1 cellular context compared by ENCODE assay signal in the genomic region with DNA sequence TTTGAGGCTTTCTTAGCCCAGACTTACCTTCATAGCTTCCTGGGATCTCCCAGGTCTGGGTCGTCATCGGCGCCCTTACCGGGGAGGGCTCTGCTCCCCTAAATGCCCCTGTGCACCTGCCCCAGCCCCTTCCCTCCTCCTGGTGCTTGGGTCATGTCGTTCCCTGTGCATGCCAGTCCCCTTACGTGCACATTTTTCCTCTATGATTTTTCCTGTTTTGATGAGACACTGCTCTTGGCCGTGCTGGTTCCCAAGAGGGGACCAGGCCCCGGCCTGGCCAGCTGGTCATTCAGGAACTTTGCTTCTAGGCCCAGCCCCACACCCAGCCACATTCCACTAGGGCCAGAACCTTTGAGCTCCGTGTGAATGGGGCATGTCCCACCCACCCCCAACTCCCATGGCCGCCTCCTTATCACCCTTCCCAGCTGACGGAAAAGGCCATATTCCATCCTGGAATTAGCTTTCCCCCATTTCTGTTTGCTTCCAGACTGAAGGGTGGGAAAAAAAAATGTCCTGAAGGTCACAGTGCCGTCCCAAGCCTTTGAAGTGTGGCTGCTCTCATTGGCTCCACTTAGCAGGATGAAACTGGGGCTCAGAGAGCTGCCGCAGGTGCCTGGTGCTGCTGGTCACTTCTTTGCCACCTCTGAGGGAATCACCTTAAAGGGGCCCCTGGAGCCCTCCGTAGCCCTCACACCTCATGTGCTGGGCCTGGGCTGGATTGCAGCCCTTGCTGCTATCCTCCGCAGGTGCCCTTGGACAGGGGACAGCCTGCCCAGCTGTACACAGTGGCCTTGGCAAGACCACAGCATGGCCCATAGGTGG.
TF ChIP-seq lines count a peak whose summit lies in the region.

No MANE protein-coding gene starts in this region.

TF ChIP-seq in HepG2, 621 proteins besides CTCF, POLR2A, EP300 and RAD21 (continued from another document and continues in another):
- TF ChIP-seq, protein P1, sequence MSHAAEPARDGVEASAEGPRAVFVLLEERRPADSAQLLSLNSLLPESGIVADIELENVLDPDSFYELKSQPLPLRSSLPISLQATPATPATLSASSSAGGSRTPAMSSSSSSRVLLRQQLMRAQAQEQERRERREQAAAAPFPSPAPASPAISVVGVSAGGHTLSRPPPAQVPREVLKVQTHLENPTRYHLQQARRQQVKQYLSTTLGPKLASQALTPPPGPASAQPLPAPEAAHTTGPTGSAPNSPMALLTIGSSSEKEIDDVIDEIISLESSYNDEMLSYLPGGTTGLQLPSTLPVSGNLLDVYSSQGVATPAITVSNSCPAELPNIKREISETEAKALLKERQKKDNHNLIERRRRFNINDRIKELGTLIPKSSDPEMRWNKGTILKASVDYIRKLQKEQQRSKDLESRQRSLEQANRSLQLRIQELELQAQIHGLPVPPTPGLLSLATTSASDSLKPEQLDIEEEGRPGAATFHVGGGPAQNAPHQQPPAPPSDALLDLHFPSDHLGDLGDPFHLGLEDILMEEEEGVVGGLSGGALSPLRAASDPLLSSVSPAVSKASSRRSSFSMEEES (CRISPR knock-in tag; IDR thresholded peaks at IDR 0.05), result peak; percentile 40
- no peak for TF ChIP-seq FIP1L1 (IDR thresholded peaks at IDR 0.05; ENCODE audit: borderline replicate concordance, insufficient read depth, low read depth, low read length)
- TF ChIP-seq MED1 (CRISPR knock-in tag; IDR thresholded peaks at IDR 0.05), result peak; percentile 89
- peak; percentile 58; the same call in 1 of the 2 replicates for TF ChIP-seq ZNF564 (CRISPR knock-in tag; IDR thresholded peaks at IDR 0.05)
- TF ChIP-seq ZMYM4 (CRISPR knock-in tag; IDR thresholded peaks at IDR 0.05), result no peak; the same call in 1 of the 2 replicates
- TF ChIP-seq ADNP (CRISPR knock-in tag; IDR thresholded peaks at IDR 0.05), result no peak
- TF ChIP-seq ZFP41 (CRISPR knock-in tag; IDR thresholded peaks at IDR 0.05; ENCODE audit: borderline replicate concordance), result no peak
- TF ChIP-seq SKIL (CRISPR knock-in tag; IDR thresholded peaks at IDR 0.05; ENCODE audit: borderline replicate concordance), result peak; percentile 94
- TF ChIP-seq ZNF563 (CRISPR knock-in tag; IDR thresholded peaks at IDR 0.05), result no peak
- no peak for TF ChIP-seq PHB2 (IDR thresholded peaks at IDR 0.05; ENCODE audit: partially characterized antibody)
- no peak for TF ChIP-seq MATR3 (CRISPR knock-in tag; IDR thresholded peaks at IDR 0.05)
- no peak for TF ChIP-seq ZFAT (CRISPR knock-in tag; conservative IDR thresholded peaks at IDR 0.05)
- TF ChIP-seq ZNF720 (CRISPR knock-in tag; IDR thresholded peaks at IDR 0.05), result no peak
- TF ChIP-seq CBX5 (CRISPR knock-in tag; IDR thresholded peaks at IDR 0.05; ENCODE audit: borderline replicate concordance), result no peak; the same call in 1 of the 2 replicates
- peak; percentile 33; the same call in 1 of the 2 replicates for TF ChIP-seq FOSL1 (CRISPR knock-in tag; IDR thresholded peaks at IDR 0.05; ENCODE audit: borderline replicate concordance)
- peak; percentile 88 for TF ChIP-seq ZFX (CRISPR knock-in tag; IDR thresholded peaks at IDR 0.05; ENCODE audit: low read depth)
- peak; percentile 56; the same call in 1 of the 2 replicates for TF ChIP-seq KMT2A (CRISPR knock-in tag; IDR thresholded peaks at IDR 0.05)
- TF ChIP-seq ZNF30 (CRISPR knock-in tag; IDR thresholded peaks at IDR 0.05), result no peak
- no peak for TF ChIP-seq PCBP2 (optimal IDR thresholded peaks at IDR 0.05; ENCODE audit: low read depth, low read length, poor library complexity, severe bottlenecking)
- peak; percentile 51; the same call in 1 of the 2 replicates for TF ChIP-seq ZSCAN22 (CRISPR knock-in tag; IDR thresholded peaks at IDR 0.05)
- peak; percentile 81 for TF ChIP-seq RXRA (CRISPR knock-in tag; IDR thresholded peaks at IDR 0.05)
- TF ChIP-seq SP1 (IDR thresholded peaks at IDR 0.05), result no peak
- peak; percentile 57; the same call in 1 of the 2 replicates for TF ChIP-seq SP1 (CRISPR knock-in tag; IDR thresholded peaks at IDR 0.05)
- TF ChIP-seq THAP9 (CRISPR knock-in tag; IDR thresholded peaks at IDR 0.05; ENCODE audit: borderline replicate concordance), result no peak
- peak; percentile 20; the same call in 1 of the 2 replicates for TF ChIP-seq ZBTB43 (CRISPR knock-in tag; conservative IDR thresholded peaks at IDR 0.05)
- TF ChIP-seq ZNF101 (CRISPR knock-in tag; IDR thresholded peaks at IDR 0.05; ENCODE audit: borderline replicate concordance, low read depth), result no peak
- TF ChIP-seq ZNF562 (CRISPR knock-in tag; IDR thresholded peaks at IDR 0.05; ENCODE audit: borderline replicate concordance), result no peak
- no peak for TF ChIP-seq ZNF780A (CRISPR knock-in tag; IDR thresholded peaks at IDR 0.05)
- no peak for TF ChIP-seq MTF1 (CRISPR knock-in tag; IDR thresholded peaks at IDR 0.05)
- no peak for TF ChIP-seq ZNF557 (CRISPR knock-in tag; IDR thresholded peaks at IDR 0.05)
- no peak for TF ChIP-seq DNMT1 (CRISPR knock-in tag; IDR thresholded peaks at IDR 0.05)
- TF ChIP-seq ATAD3A (CRISPR knock-in tag; IDR thresholded peaks at IDR 0.05), result no peak
- TF ChIP-seq ZNF503 (CRISPR knock-in tag; IDR thresholded peaks at IDR 0.05), result peak; percentile 83
- no peak for TF ChIP-seq MIER2 (CRISPR knock-in tag; IDR thresholded peaks at IDR 0.05)
- no peak for TF ChIP-seq TRIM22 (IDR thresholded peaks at IDR 0.05)
- TF ChIP-seq ZNF781 (CRISPR knock-in tag; IDR thresholded peaks at IDR 0.05; ENCODE audit: borderline replicate concordance, not compliant biosample characterization), result no peak
- no peak for TF ChIP-seq ZNF569 (CRISPR knock-in tag; IDR thresholded peaks at IDR 0.05; ENCODE audit: borderline replicate concordance)
- TF ChIP-seq HCFC1 (IDR thresholded peaks at IDR 0.05; ENCODE audit: low read depth, low read length), result no peak
- TF ChIP-seq MLLT10 (CRISPR knock-in tag; IDR thresholded peaks at IDR 0.05), result no peak
- TF ChIP-seq HOXA7 (CRISPR knock-in tag; IDR thresholded peaks at IDR 0.05), result no peak
- no peak for TF ChIP-seq SIN3B (IDR thresholded peaks at IDR 0.05; ENCODE audit: low read length)
- TF ChIP-seq ZNF430 (CRISPR knock-in tag; IDR thresholded peaks at IDR 0.05), result no peak; the same call in 1 of the 2 replicates
- peak; percentile 96 for TF ChIP-seq PHF21A (CRISPR knock-in tag; IDR thresholded peaks at IDR 0.05)
- no peak for TF ChIP-seq TEAD2 (CRISPR knock-in tag; IDR thresholded peaks at IDR 0.05)
- TF ChIP-seq ZNF329 (CRISPR knock-in tag; IDR thresholded peaks at IDR 0.05; ENCODE audit: low read depth), result no peak
- TF ChIP-seq, protein P2, sequence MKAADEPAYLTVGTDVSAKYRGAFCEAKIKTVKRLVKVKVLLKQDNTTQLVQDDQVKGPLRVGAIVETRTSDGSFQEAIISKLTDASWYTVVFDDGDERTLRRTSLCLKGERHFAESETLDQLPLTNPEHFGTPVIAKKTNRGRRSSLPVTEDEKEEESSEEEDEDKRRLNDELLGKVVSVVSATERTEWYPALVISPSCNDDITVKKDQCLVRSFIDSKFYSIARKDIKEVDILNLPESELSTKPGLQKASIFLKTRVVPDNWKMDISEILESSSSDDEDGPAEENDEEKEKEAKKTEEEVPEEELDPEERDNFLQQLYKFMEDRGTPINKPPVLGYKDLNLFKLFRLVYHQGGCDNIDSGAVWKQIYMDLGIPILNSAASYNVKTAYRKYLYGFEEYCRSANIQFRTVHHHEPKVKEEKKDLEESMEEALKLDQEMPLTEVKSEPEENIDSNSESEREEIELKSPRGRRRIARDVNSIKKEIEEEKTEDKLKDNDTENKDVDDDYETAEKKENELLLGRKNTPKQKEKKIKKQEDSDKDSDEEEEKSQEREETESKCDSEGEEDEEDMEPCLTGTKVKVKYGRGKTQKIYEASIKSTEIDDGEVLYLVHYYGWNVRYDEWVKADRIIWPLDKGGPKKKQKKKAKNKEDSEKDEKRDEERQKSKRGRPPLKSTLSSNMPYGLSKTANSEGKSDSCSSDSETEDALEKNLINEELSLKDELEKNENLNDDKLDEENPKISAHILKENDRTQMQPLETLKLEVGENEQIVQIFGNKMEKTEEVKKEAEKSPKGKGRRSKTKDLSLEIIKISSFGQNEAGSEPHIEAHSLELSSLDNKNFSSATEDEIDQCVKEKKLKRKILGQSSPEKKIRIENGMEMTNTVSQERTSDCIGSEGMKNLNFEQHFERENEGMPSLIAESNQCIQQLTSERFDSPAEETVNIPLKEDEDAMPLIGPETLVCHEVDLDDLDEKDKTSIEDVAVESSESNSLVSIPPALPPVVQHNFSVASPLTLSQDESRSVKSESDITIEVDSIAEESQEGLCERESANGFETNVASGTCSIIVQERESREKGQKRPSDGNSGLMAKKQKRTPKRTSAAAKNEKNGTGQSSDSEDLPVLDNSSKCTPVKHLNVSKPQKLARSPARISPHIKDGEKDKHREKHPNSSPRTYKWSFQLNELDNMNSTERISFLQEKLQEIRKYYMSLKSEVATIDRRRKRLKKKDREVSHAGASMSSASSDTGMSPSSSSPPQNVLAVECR (CRISPR knock-in tag; IDR thresholded peaks at IDR 0.05; ENCODE audit: borderline replicate concordance), result peak; percentile 53
- no peak for TF ChIP-seq GPN1 (CRISPR knock-in tag; IDR thresholded peaks at IDR 0.05; ENCODE audit: borderline replicate concordance)
- TF ChIP-seq ZFP36L2 (CRISPR knock-in tag; IDR thresholded peaks at IDR 0.05), result no peak
- TF ChIP-seq ZFP1 (CRISPR knock-in tag; IDR thresholded peaks at IDR 0.05), result peak; percentile 56; the same call in 1 of the 2 replicates
- TF ChIP-seq NRL (CRISPR knock-in tag; IDR thresholded peaks at IDR 0.05; ENCODE audit: borderline replicate concordance), result peak; percentile 46; the same call in 1 of the 2 replicates
- TF ChIP-seq SIN3A (IDR thresholded peaks at IDR 0.05; ENCODE audit: borderline replicate concordance, low read depth, low read length), result no peak
